In the genomic region with DNA sequence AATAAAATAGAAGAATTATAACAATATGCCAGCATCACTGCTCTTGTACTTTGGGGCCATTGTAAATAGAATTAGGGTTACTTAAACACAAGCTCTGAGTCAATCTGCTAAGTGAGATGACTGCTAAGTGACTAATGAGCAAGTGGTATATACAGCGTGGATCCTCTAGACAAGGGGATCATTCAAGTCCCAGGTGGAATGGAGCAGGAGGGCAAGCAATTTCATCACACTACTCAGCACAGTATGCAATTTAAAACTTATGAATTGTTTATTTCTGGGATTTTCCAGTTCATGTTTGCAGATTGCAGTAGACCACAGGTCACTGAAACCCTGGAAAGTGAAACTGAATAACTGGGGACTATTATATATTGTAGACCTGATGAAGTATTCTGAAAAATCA, we compare ENCODE assay signal across 20 cellular contexts.
A peak's percentile ranks its signal among the peaks of the same experiment; 100 is the strongest.
DNase-seq lines count a peak whose midpoint lies in the region; ATAC-seq, FAIRE-seq and TF ChIP-seq lines count a peak whose summit lies in the region.
"Had no signal": no experiment of that assay in that cellular context is flagged by ENCODE, and none has a peak within 500 bp of the region (broad histone marks: within the 10 kb centered on the region; RNA-seq: fewer than 3 reads in every experiment).

No MANE protein-coding gene starts in this region.

- H3K27me3 ChIP-seq in adipocyte (replicated peaks; ENCODE audit: control insufficient read depth, insufficient read depth, low read length) (no peaks in the 10 kb centered on the region), esophagus squamous epithelium (no peaks in the 10 kb centered on the region)
- H3K27me3 ChIP-seq: thyroid gland had no signal

- 35 to 48% methylated on average over 1 of the region's 1 CpG for WGBS in esophagus squamous epithelium, 2 donors

- no peak for TF ChIP-seq CTCF in fibroblast of the aortic adventitia (IDR thresholded peaks at IDR 0.05; ENCODE audit: insufficient read depth, low read length)
- no peak for TF ChIP-seq CTCF in esophagus squamous epithelium (IDR thresholded peaks at IDR 0.05)

- H3K9ac ChIP-seq in adipocyte (ENCODE audit: low read length) = no peak overlapping the region

- H3K4me1 ChIP-seq in adipocyte (ENCODE audit: control insufficient read depth, insufficient read depth, low read length) = no peaks in the 10 kb centered on the region
- H3K4me1 ChIP-seq in esophagus squamous epithelium = no peaks in the 10 kb centered on the region
- H3K4me1 ChIP-seq: thyroid gland had no signal

- TF ChIP-seq POLR2A in esophagus squamous epithelium (IDR thresholded peaks at IDR 0.05) = no peak

- intact Hi-C loops in esophagus squamous epithelium (cut with DNase I) = no loop called here

- H3K9me3 ChIP-seq in adipocyte (ENCODE audit: control insufficient read depth, low read length) (no peaks in the 10 kb centered on the region), esophagus squamous epithelium (no peaks in the 10 kb centered on the region)
- H3K9me3 ChIP-seq: thyroid gland had no signal

- H3K4me3 ChIP-seq in adipocyte (ENCODE audit: low read length) (no peak overlapping the region), fibroblast of the aortic adventitia (ENCODE audit: low read depth, low read length) (no peak overlapping the region), esophagus squamous epithelium (no peak overlapping the region)
- H3K4me3 ChIP-seq: thyroid gland had no signal

- H3K36me3 ChIP-seq in adipocyte (ENCODE audit: control insufficient read depth, insufficient read depth, low read length, severe bottlenecking) = no peaks in the 10 kb centered on the region
- H3K36me3 ChIP-seq in esophagus squamous epithelium = no peaks in the 10 kb centered on the region
- H3K36me3 ChIP-seq: thyroid gland had no signal

- no peak for FAIRE-seq in HTR-8/SVneo (lab: Jason Lieb, UNC)

- no peak overlapping the region for H3K27ac ChIP-seq in esophagus squamous epithelium
- H3K27ac ChIP-seq: thyroid gland had no signal

- DNase-seq in NCI-H82 (lab: John Stamatoyannopoulos, UW) = peak; percentile 20
- no peak for DNase-seq in NCI-H82 treated with DMSO at 0.1 percent for 48 hours (lab: John Stamatoyannopoulos, UW; ENCODE audit: unreplicated experiment)
- peak; percentile 25 for DNase-seq in adipocyte (ENCODE audit: low read depth)
- peak; percentile 28 for DNase-seq in fibroblast of the aortic adventitia (ENCODE audit: low read depth)
- DNase-seq in NCI-H526 treated with DMSO at 0.1 percent for 48 hours (lab: John Stamatoyannopoulos, UW) = no peak
- no peak for DNase-seq in esophagus squamous epithelium (lab: John Stamatoyannopoulos, UW)
- DNase-seq in HTR-8/SVneo (ENCODE audit: insufficient read length, low spot score) = no peak
- DNase-seq: activated CD4-positive, CD25-positive, alpha-beta regulatory T cell treated with anti-CD3 and anti-CD28 coated beads, Interleukin-2, amount 50 U/mL, for 72 hours; activated naive CD8-positive, alpha-beta T cell treated with anti-CD3 and anti-CD28 coated beads, Interleukin-2, amount 50 U/mL, for 24 hours; CD4-positive, alpha-beta T cell; endodermal cell; glutamatergic neuron; H7; KBM-7; left ventricle myocardium superior; stimulated activated naive B cell treated with anti-CD40 and anti-IgM and Interleukin-4, amounts not matched to agents 10 μg/mL and 1 μg/mL and 100 μg/mL, for 72 hours; T1000; thyroid gland had no signal

- no peak for ATAC-seq in GM21576 (IDR thresholded peaks at IDR 0.05; ENCODE audit: unreplicated experiment)
- ATAC-seq: activated naive CD8-positive, alpha-beta T cell treated with anti-CD3 and anti-CD28 coated beads, Interleukin-2, amount 50 U/mL, for 24 hours; left ventricle myocardium superior; SK-N-SH treated with all-trans-retinoic acid at 6 μM for 48 hours; stimulated activated naive B cell treated with anti-CD40 and anti-IgM and Interleukin-4, amounts not matched to agents 10 μg/mL and 1 μg/mL and 100 μg/mL, for 72 hours had no signal

Comparison
In these comparisons a context has a peak if more than half of its experiments do, and no peak if none do; other contexts are left out.
1. DNase-seq: peak in NCI-H82 (single experiment), adipocyte (single experiment) and fibroblast of the aortic adventitia (single experiment); none in NCI-H82 treated with DMSO at 0.1 percent for 48 hours (single experiment), NCI-H526 treated with DMSO at 0.1 percent for 48 hours (single experiment), esophagus squamous epithelium (single experiment) and HTR-8/SVneo (single experiment).